8 cellular contexts compared by ENCODE assay signal in genomic region chr12:46160081-46160980, GRCh38.
DNase-seq lines count a peak whose midpoint lies in the region; ATAC-seq lines count a peak whose summit lies in the region.

No MANE protein-coding gene starts in this region.

- ATAC-seq in HG03135 (IDR thresholded peaks at IDR 0.05; ENCODE audit: unreplicated experiment) (no peak), GM18858 (IDR thresholded peaks at IDR 0.05; ENCODE audit: unreplicated experiment) (no peak)

- DNase-seq in GM04503 (ENCODE audit: low read depth) (peak; percentile 93), NCI-H748 (lab: John Stamatoyannopoulos, UW; ENCODE audit: unreplicated experiment) (peak; percentile 87), fibroblast of gingiva (ENCODE audit: low read depth) (peak; percentile 91), retina (peak; percentile 40), CD1c-positive myeloid dendritic cell (ENCODE audit: extremely low spot score) (no peak)
- no peak for DNase-seq in activated naive CD4-positive, alpha-beta T cell (lab: John Stamatoyannopoulos, UW)

Comparison
In these comparisons a context has a peak if more than half of its experiments do, and no peak if none do; other contexts are left out.
1. DNase-seq: peak in GM04503 (single experiment), NCI-H748 (single experiment), fibroblast of gingiva (single experiment) and retina (single experiment); none in CD1c-positive myeloid dendritic cell (single experiment) and activated naive CD4-positive, alpha-beta T cell (0 of 4).